In the genomic region with DNA sequence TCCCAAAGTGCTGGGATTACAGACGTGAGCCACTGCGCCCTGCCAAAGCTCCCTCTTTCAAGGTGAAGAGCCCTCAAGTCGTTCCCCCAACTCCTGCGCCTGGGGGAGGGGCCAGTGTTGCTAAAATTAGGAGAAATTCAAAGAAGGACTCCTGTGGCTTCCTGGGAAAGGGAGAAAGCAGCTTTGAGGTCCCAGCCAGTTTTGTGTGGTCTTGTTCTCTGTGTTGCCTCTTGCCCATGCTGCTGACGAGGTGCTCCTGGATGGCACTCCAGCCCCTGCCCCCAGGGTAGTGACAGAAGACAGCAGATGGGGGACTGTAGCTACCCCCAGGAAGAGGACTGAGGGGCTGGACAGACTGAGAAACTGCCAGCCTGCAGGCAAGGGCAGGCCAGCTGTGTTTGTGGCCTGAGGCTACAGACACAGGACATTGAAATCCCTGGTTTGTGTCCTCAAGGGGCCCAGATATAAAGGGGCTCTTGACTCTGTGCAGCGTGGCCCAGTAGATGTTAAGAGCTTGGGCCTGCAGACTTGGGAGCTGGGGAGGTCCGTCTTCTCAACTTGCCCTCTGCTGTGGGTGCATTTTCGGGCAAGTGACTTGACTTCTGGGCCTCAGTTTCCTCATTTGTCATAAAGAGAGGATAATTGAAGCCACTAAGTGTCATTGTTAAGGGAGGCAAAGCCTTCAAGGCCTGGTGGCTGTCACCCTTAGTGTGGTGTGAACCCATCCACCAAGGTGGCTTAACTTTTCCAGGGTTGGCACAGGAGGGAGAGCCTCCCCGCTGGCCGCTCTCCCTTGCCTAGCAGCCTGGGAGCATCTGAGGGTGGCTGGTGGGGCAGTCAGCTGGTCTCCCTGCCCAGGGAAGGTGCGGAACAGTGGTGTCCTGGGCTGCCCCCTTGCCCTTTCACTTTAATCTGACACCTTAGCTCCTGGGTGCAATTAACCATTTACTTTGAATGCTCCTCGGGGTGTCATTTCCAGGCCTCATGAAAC, we compare ENCODE assay signal across 9 cellular contexts. TPM values are rescaled to one million over a fixed set of nuclear protein-coding genes. Genes with fewer than 3 reads are reported as not detected.
A peak's percentile ranks its signal among the peaks of the same experiment; 100 is the strongest.
DNase-seq lines count a peak whose midpoint lies in the region; ATAC-seq and TF ChIP-seq lines count a peak whose summit lies in the region.
"Had no signal": no experiment of that assay in that cellular context is flagged by ENCODE, and none has a peak within 500 bp of the region (broad histone marks: within the 10 kb centered on the region; RNA-seq: fewer than 3 reads in every experiment).

No MANE protein-coding gene starts in this region.

- H3K4me1 Mint-ChIP-seq in T-helper 2 cell treated with Interferon-gamma antibody and Interleukin-4, amounts not matched to agents 5 μg/mL and 100 μg/mL, for 36 hours (ENCODE audit: low read depth) = peaks cover 40% of the 10 kb centered on the region
- peaks cover 21% of the 10 kb centered on the region for H3K4me1 Mint-ChIP-seq in glutamatergic neuron (ENCODE audit: low read depth, unreplicated experiment)
- peaks cover 74% of the 10 kb centered on the region for H3K4me1 Mint-ChIP-seq in stimulated activated memory B cell treated with anti-CD40 and anti-IgM and Interleukin-4, amounts not matched to agents 10 μg/mL and 1 μg/mL and 100 μg/mL, for 72 hours

- H3K4me3 ChIP-seq in SU-DHL-6 (ENCODE audit: insufficient read depth, low read length, poor library complexity, severe bottlenecking) (peak overlapping the region; percentile 40), MG63 (no peak overlapping the region)

- H3K79me2 ChIP-seq in SU-DHL-6 (ENCODE audit: insufficient read depth, low read length) = peaks cover 25% of the 10 kb centered on the region

- no peaks in the 10 kb centered on the region for H4K20me1 ChIP-seq in SU-DHL-6 (ENCODE audit: low read depth, low read length)

- no peaks in the 10 kb centered on the region for H3K9me2 ChIP-seq in SU-DHL-6 (replicated peaks; ENCODE audit: insufficient read depth, low read length)

- H2AFZ ChIP-seq in SU-DHL-6 (ENCODE audit: low read depth, low read length, severe bottlenecking) = no peak overlapping the region

- H3K36me3 Mint-ChIP-seq in T-helper 2 cell treated with Interferon-gamma antibody and Interleukin-4, amounts not matched to agents 5 μg/mL and 100 μg/mL, for 36 hours (ENCODE audit: low read depth) = peaks cover 48% of the 10 kb centered on the region
- H3K36me3 Mint-ChIP-seq in glutamatergic neuron (ENCODE audit: unreplicated experiment) = no peaks in the 10 kb centered on the region
- H3K36me3 Mint-ChIP-seq in stimulated activated memory B cell treated with anti-CD40 and anti-IgM and Interleukin-4, amounts not matched to agents 10 μg/mL and 1 μg/mL and 100 μg/mL, for 72 hours = peaks cover 21% of the 10 kb centered on the region

- peak overlapping the region; percentile 95 for H3K27ac Mint-ChIP-seq in T-helper 2 cell treated with Interferon-gamma antibody and Interleukin-4, amounts not matched to agents 5 μg/mL and 100 μg/mL, for 36 hours
- H3K27ac Mint-ChIP-seq in glutamatergic neuron (ENCODE audit: unreplicated experiment) = peak overlapping the region; percentile 89
- peak overlapping the region; percentile 80 for H3K27ac Mint-ChIP-seq in stimulated activated memory B cell treated with anti-CD40 and anti-IgM and Interleukin-4, amounts not matched to agents 10 μg/mL and 1 μg/mL and 100 μg/mL, for 72 hours

- H3K36me3 ChIP-seq in SU-DHL-6 (ENCODE audit: low read length) (no peaks in the 10 kb centered on the region), MG63 (peaks cover 8% of the 10 kb centered on the region; the same call in 1 of the 2 replicates)

- DNase-seq in T-helper 2 cell treated with Interferon-gamma antibody and Interleukin-4, amounts not matched to agents 5 μg/mL and 100 μg/mL, for 36 hours (ENCODE audit: low spot score) = no peak
- DNase-seq in T-helper 2 cell (no peak), glutamatergic neuron (peak; percentile 44), AML-193 (lab: John Stamatoyannopoulos, UW) (no peak), MG63 (no peak), RPMI8226 (no peak)
- DNase-seq: T-helper 9 cell had no signal

- H3F3A ChIP-seq in SU-DHL-6 (ENCODE audit: insufficient read depth) = peaks cover 74% of the 10 kb centered on the region

- H3K4me3 Mint-ChIP-seq in T-helper 2 cell treated with Interferon-gamma antibody and Interleukin-4, amounts not matched to agents 5 μg/mL and 100 μg/mL, for 36 hours = peak overlapping the region; percentile 94
- H3K4me3 Mint-ChIP-seq in glutamatergic neuron (ENCODE audit: unreplicated experiment) = peak overlapping the region; percentile 71
- peak overlapping the region; percentile 98 for H3K4me3 Mint-ChIP-seq in stimulated activated memory B cell treated with anti-CD40 and anti-IgM and Interleukin-4, amounts not matched to agents 10 μg/mL and 1 μg/mL and 100 μg/mL, for 72 hours

- no peak for ATAC-seq in stimulated activated memory B cell treated with anti-CD40 and anti-IgM and Interleukin-4, amounts not matched to agents 10 μg/mL and 1 μg/mL and 100 μg/mL, for 72 hours

- no peaks in the 10 kb centered on the region for H3K27me3 ChIP-seq in SU-DHL-6 (ENCODE audit: low read length)
- no peaks in the 10 kb centered on the region for H3K27me3 ChIP-seq in MG63

- H3K9me3 ChIP-seq in SU-DHL-6 (ENCODE audit: insufficient read depth, low read length) (no peaks in the 10 kb centered on the region), MG63 (no peaks in the 10 kb centered on the region)

- H3K4me2 ChIP-seq in SU-DHL-6 (ENCODE audit: low read depth, low read length, poor library complexity, severe bottlenecking) = peak overlapping the region; percentile 96

- H3K9me3 Mint-ChIP-seq in T-helper 2 cell treated with Interferon-gamma antibody and Interleukin-4, amounts not matched to agents 5 μg/mL and 100 μg/mL, for 36 hours = no peaks in the 10 kb centered on the region
- H3K9me3 Mint-ChIP-seq in glutamatergic neuron (ENCODE audit: unreplicated experiment) = peaks cover 6% of the 10 kb centered on the region
- H3K9me3 Mint-ChIP-seq in stimulated activated memory B cell treated with anti-CD40 and anti-IgM and Interleukin-4, amounts not matched to agents 10 μg/mL and 1 μg/mL and 100 μg/mL, for 72 hours = no peaks in the 10 kb centered on the region

- TF ChIP-seq CTCF in SU-DHL-6 (IDR thresholded peaks at IDR 0.05; ENCODE audit: insufficient read depth, low read length, poor library complexity, severe bottlenecking) = no peak
- TF ChIP-seq CTCF in glutamatergic neuron (IDR thresholded peaks at IDR 0.05; ENCODE audit: partially characterized antibody, unreplicated experiment) = peak; percentile 7

- peak overlapping the region; percentile 79 for H3K9ac ChIP-seq in SU-DHL-6 (ENCODE audit: low read length)

- no peaks in the 10 kb centered on the region for H3K27me3 Mint-ChIP-seq in T-helper 2 cell treated with Interferon-gamma antibody and Interleukin-4, amounts not matched to agents 5 μg/mL and 100 μg/mL, for 36 hours (ENCODE audit: low read depth)
- peaks cover 14% of the 10 kb centered on the region for H3K27me3 Mint-ChIP-seq in glutamatergic neuron (ENCODE audit: unreplicated experiment)
- no peaks in the 10 kb centered on the region for H3K27me3 Mint-ChIP-seq in stimulated activated memory B cell treated with anti-CD40 and anti-IgM and Interleukin-4, amounts not matched to agents 10 μg/mL and 1 μg/mL and 100 μg/mL, for 72 hours

- peak overlapping the region; percentile 98 for H3K27ac ChIP-seq in SU-DHL-6 (ENCODE audit: low read depth, low read length)

RNA-seq across cellular contexts. Expression of a gene that starts 4.1 kb away (rescaled TPM):
- 58.7 TPM for total RNA-seq in glutamatergic neuron (ENCODE audit: unreplicated experiment)
- total RNA-seq in MG63 (2014; rRNA removed; shearing (Covaris generic); ENCODE audit: low replicate concordance) = 1.2 and 7.0 TPM in 2 replicates

RNA-seq across cellular contexts. Expression of a gene that starts 29.0 kb away (rescaled TPM):
- total RNA-seq in glutamatergic neuron (ENCODE audit: unreplicated experiment) = 17.8 TPM
- 0.40 and 0.94 TPM in 2 replicates for total RNA-seq in MG63 (2014; rRNA removed; shearing (Covaris generic); ENCODE audit: low replicate concordance)

RNA-seq across cellular contexts. Expression of a gene that starts 38.8 kb away (rescaled TPM):
- total RNA-seq in glutamatergic neuron (ENCODE audit: unreplicated experiment) = 12.2 TPM
- 0.92 and 3.4 TPM in 2 replicates for total RNA-seq in MG63 (2014; rRNA removed; shearing (Covaris generic); ENCODE audit: low replicate concordance)
